11 cellular contexts compared by ENCODE assay signal in the genomic region with DNA sequence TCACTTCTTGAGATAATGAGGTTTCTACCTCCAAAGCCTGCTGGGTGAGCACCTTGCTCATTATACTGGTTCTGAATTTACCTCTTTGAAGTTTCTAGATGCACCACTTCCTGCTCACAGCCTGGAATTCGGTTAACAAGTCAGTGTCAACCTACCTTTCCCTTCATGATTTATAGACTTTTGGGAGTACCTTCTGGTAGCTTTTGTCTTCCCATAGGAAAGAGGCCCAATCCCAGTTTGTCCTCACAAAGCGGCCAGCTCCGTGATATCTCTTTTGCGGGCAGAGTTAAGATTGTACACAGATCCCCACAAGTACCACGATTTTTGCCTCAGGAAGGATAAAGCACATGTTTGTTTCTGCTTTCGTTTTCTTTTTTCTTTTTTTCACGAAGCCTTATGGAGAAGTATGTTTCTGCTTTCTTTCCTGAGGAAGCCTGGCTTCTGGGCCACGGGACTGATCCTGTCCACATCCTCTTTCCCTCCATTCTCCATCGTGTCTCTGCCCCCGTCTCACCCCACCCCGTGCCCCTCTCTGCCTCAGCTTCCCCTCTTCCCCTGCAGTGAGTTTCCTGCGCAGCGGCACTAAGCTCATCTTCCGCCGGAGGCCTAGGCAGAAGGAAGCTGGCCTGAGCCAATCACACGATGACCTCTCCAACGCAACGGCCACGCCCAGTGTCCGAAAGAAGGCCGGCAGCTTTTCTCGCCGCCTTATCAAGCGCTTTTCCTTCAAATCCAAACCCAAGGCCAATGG. TPM values are rescaled to one million over a fixed set of nuclear protein-coding genes. Genes with fewer than 3 reads are reported as not detected.
DNase-seq lines count a peak whose midpoint lies in the region; ATAC-seq and TF ChIP-seq lines count a peak whose summit lies in the region.
"Had no signal": no experiment of that assay in that cellular context is flagged by ENCODE, and none has a peak within 500 bp of the region (broad histone marks: within the 10 kb centered on the region; RNA-seq: fewer than 3 reads in every experiment).

No MANE protein-coding gene starts in this region.

- peaks cover 0 to 10% of the 10 kb centered on the region in 2 donors for H3K4me1 ChIP-seq in adrenal gland (replicated peaks in 1 of 2)

- peaks cover 0 to 45% of the 10 kb centered on the region in 2 donors for H3K36me3 ChIP-seq in adrenal gland (replicated peaks in 1 of 2)

- H3K27me3 Mint-ChIP-seq in activated CD4-positive, alpha-beta T cell treated with anti-CD3 and anti-CD28 coated beads, Interleukin-2, amount 10 ng/mL, durations not matched to agents 24 days and 14 days = no peaks in the 10 kb centered on the region

- no peaks in the 10 kb centered on the region for H3K27me3 ChIP-seq in adrenal gland

- H3K4me1 Mint-ChIP-seq in activated CD4-positive, alpha-beta T cell treated with anti-CD3 and anti-CD28 coated beads, Interleukin-2, amount 10 ng/mL, durations not matched to agents 24 days and 14 days = peaks cover 27% of the 10 kb centered on the region

- no peak for TF ChIP-seq POLR2A in adrenal gland (IDR thresholded peaks at IDR 0.05)

- intact Hi-C loops in activated CD4-positive, alpha-beta T cell treated with anti-CD3 and anti-CD28 coated beads, Interleukin-2, amount 10 ng/mL, durations not matched to agents 24 days and 14 days (cut with micrococcal nuclease) = loop anchor here (1.0 kb wide), 1 partner anchor 8 kb away; the partner anchor contains the start of gene C2CD2L
- intact Hi-C loops in adrenal gland (cut with DNase I) = no loop called here

- H3K27ac Mint-ChIP-seq in activated CD4-positive, alpha-beta T cell treated with anti-CD3 and anti-CD28 coated beads, Interleukin-2, amount 10 ng/mL, durations not matched to agents 24 days and 14 days = peak overlapping the region; percentile 98

- WGBS in adrenal gland, 4 donors = 45 to 62% (median 60%) methylated on average over 24 of the region's 24 CpGs

- H3K4me3 ChIP-seq in adrenal gland = peak overlapping the region in 1 of 4 donors; percentile 31

- ATAC-seq in GM21723 (IDR thresholded peaks at IDR 0.05; ENCODE audit: unreplicated experiment) (no peak), HG03159 (IDR thresholded peaks at IDR 0.05; ENCODE audit: unreplicated experiment) (no peak)

- H3K27ac ChIP-seq in adrenal gland (peak overlapping the region in 3 of 5 donors; percentile 28 to 76 (median 64)), temporal lobe (ENCODE audit: low read depth, low read length) (peak overlapping the region; percentile 61)

- peak; percentile 78 for DNase-seq in activated CD4-positive, alpha-beta T cell treated with anti-CD3 and anti-CD28 coated beads, Interleukin-2, amount 10 ng/mL, durations not matched to agents 24 days and 14 days
- DNase-seq in activated CD4-positive, alpha-beta T cell treated with anti-CD3 and anti-CD28 coated beads for 1 hour = no peak
- DNase-seq in adrenal gland (peak; percentile 47 to 80 (median 65)), medulla oblongata (ENCODE audit: extremely low spot score) (peak; percentile 69), NCI-H2196 (lab: John Stamatoyannopoulos, UW; ENCODE audit: unreplicated experiment) (no peak)
- DNase-seq: activated gamma-delta T cell treated with Interleukin-2 at 50 U/mL for 16 hours, NCI-H1105 treated with DMSO at 0.1 percent for 48 hours, SIG-M5 had no signal

- H3K9me3 ChIP-seq in adrenal gland (replicated peaks in 1 of 3) = no peaks in the 10 kb centered on the region

- no peaks in the 10 kb centered on the region for H3K9me3 Mint-ChIP-seq in activated CD4-positive, alpha-beta T cell treated with anti-CD3 and anti-CD28 coated beads, Interleukin-2, amount 10 ng/mL, durations not matched to agents 24 days and 14 days

- H3K36me3 Mint-ChIP-seq in activated CD4-positive, alpha-beta T cell treated with anti-CD3 and anti-CD28 coated beads, Interleukin-2, amount 10 ng/mL, durations not matched to agents 24 days and 14 days (ENCODE audit: low read depth) = peaks cover 50% of the 10 kb centered on the region

- H3K4me3 Mint-ChIP-seq in activated CD4-positive, alpha-beta T cell treated with anti-CD3 and anti-CD28 coated beads, Interleukin-2, amount 10 ng/mL, durations not matched to agents 24 days and 14 days = peak overlapping the region; percentile 86

- TF ChIP-seq CTCF in adrenal gland (IDR thresholded peaks at IDR 0.05) = no peak

RNA-seq across cellular contexts. Expression of gene HINFP, which starts 5.7 kb away (rescaled TPM):
- 34.9 and 41.4 TPM in 2 replicates for total RNA-seq in activated CD4-positive, alpha-beta T cell treated with anti-CD3 and anti-CD28 coated beads, Interleukin-2, amount 10 ng/mL, durations not matched to agents 24 days and 14 days
- total RNA-seq in adrenal gland (10 to 100 TPM in 7 of 8 donors, 1 to 10 TPM in 1; 7.4 to 39.1 (median 22.2) TPM), temporal lobe (20.2 TPM)
- polyA plus RNA-seq in adrenal gland = 10 to 100 TPM; 15.3 to 33.6 (median 24.0) TPM

RNA-seq across cellular contexts. Expression of gene C2CD2L, which starts 8.5 kb away (rescaled TPM):
- 31.5 and 33.5 TPM in 2 replicates for total RNA-seq in activated CD4-positive, alpha-beta T cell treated with anti-CD3 and anti-CD28 coated beads, Interleukin-2, amount 10 ng/mL, durations not matched to agents 24 days and 14 days
- 10 to 100 TPM in 6 of 8 donors, 1 to 10 TPM in 2; 5.1 to 14.2 (median 11.8) TPM for total RNA-seq in adrenal gland
- polyA plus RNA-seq in adrenal gland = 10 to 100 TPM in 2 of 3 donors, 1 to 10 TPM in 1; 8.1 to 15.8 (median 10.8) TPM
- total RNA-seq in temporal lobe = 7.9 TPM

RNA-seq across cellular contexts. Expression of gene DPAGT1, which starts 14.0 kb away (rescaled TPM):
- 76.1 and 79.4 TPM in 2 replicates for total RNA-seq in activated CD4-positive, alpha-beta T cell treated with anti-CD3 and anti-CD28 coated beads, Interleukin-2, amount 10 ng/mL, durations not matched to agents 24 days and 14 days
- total RNA-seq in adrenal gland = 10 to 100 TPM; 37.3 to 65.5 (median 53.9) TPM
- 10 to 100 TPM; 26.8 to 73.9 (median 33.5) TPM for polyA plus RNA-seq in adrenal gland
- total RNA-seq in temporal lobe = 10.6 TPM

RNA-seq across cellular contexts. Expression of gene HMBS, which starts 31.0 kb away (rescaled TPM):
- total RNA-seq in activated CD4-positive, alpha-beta T cell treated with anti-CD3 and anti-CD28 coated beads, Interleukin-2, amount 10 ng/mL, durations not matched to agents 24 days and 14 days = 60.9 and 62.8 TPM in 2 replicates
- total RNA-seq in adrenal gland = 10 to 100 TPM; 16.8 to 37.2 (median 28.7) TPM
- polyA plus RNA-seq in adrenal gland = 10 to 100 TPM; 30.1 to 33.4 (median 31.3) TPM
- 3.9 TPM for total RNA-seq in temporal lobe

RNA-seq across cellular contexts. Expression of gene ABCG4, which starts 33.2 kb away (rescaled TPM):
- 0.07 TPM in 1 of 2 replicates, not detected in the other for total RNA-seq in activated CD4-positive, alpha-beta T cell treated with anti-CD3 and anti-CD28 coated beads, Interleukin-2, amount 10 ng/mL, durations not matched to agents 24 days and 14 days
- total RNA-seq in adrenal gland = under 1 TPM in 7 of 8 donors, not detected in 1; 0.08 to 0.60 (median 0.29) TPM
- polyA plus RNA-seq in adrenal gland = 1 to 10 TPM in 1 of 3 donors, under 1 TPM in 2; 0.20 to 1.1 (median 0.48) TPM
- total RNA-seq in temporal lobe = 3.0 TPM

Comparison
In these comparisons a context has a peak if more than half of its experiments do, and no peak if none do; other contexts are left out.
1. DNase-seq: peak in activated CD4-positive, alpha-beta T cell treated with anti-CD3 and anti-CD28 coated beads, Interleukin-2, amount 10 ng/mL, durations not matched to agents 24 days and 14 days (single experiment), adrenal gland (7 of 7) and medulla oblongata (single experiment); none in activated CD4-positive, alpha-beta T cell treated with anti-CD3 and anti-CD28 coated beads for 1 hour (single experiment) and NCI-H2196 (single experiment).